Comparison of ENCODE assay signal across 39 cellular contexts in the genomic region with DNA sequence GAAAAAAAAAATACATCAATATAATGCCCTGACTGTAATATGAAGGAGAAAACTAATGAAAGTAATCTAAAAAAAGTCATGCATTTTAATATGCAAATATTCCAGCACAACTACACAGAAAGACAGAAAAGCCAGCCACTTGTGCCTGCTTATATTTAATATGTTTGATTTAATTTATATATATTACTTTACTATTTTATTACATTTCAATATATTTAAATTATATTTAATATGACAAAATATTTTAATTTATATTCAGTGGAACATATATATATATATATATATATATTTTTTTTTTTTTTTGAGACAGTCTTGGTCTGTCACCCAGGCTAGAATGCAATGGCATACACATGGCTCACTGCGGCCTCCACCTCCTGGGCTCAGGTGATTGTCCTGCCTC. TPM values are rescaled to one million over a fixed set of nuclear protein-coding genes. Genes with fewer than 3 reads are reported as not detected.
"Had no signal": no experiment of that assay in that cellular context is flagged by ENCODE, and none has a peak within 500 bp of the region (broad histone marks: within the 10 kb centered on the region; RNA-seq: fewer than 3 reads in every experiment).

No MANE protein-coding gene starts in this region.

- H3K4me3 ChIP-seq: MG63 had no signal

- H3K9ac ChIP-seq: KMS-11 had no signal

- H3K27me3 ChIP-seq: MG63 had no signal

- H3K36me3 ChIP-seq: MG63 had no signal

- H3K4me2 ChIP-seq: KMS-11 had no signal

- DNase-seq: Karpas-422, Kasumi-1, MG63, MM.1S, MV-4-11, NCI-H1048, NCI-H1092, NCI-H1092 treated with DMSO at 0.1 percent for 48 hours, NCI-H1105, NCI-H1105 treated with DMSO at 0.1 percent for 48 hours, NCI-H1417, NCI-H1417 treated with DMSO at 0.1 percent for 48 hours, NCI-H1436, NCI-H1436 treated with DMSO at 0.1 percent for 48 hours, NCI-H146, NCI-H1694, NCI-H1694 treated with DMSO at 0.1 percent for 48 hours, NCI-H187, NCI-H187 treated with DMSO at 0.1 percent for 48 hours, NCI-H1930, NCI-H2029, NCI-H2029 treated with DMSO at 0.1 percent for 48 hours, NCI-H2081, NCI-H2081 treated with DMSO at 0.1 percent for 48 hours, NCI-H2107, NCI-H2171, NCI-H2171 treated with DMSO at 0.1 percent for 48 hours, NCI-H2227 treated with DMSO at 0.1 percent for 48 hours, NCI-H226, NCI-H345, NCI-H446, NCI-H446 treated with DMSO at 0.1 percent for 48 hours, NCI-H510A, NCI-H510A treated with DMSO at 0.1 percent for 48 hours had no signal

- H3K27ac ChIP-seq: KMS-11 had no signal

RNA-seq across cellular contexts. Expression of gene SAMD7, which starts 14.1 kb away (rescaled TPM):
- total RNA-seq: LHCN-M2, M059J, MCF 10A, NCI-H460 had no signal

RNA-seq across cellular contexts. Expression of gene LRRC31, which starts 27.5 kb away (rescaled TPM):
- total RNA-seq: LHCN-M2, M059J, MCF 10A, NCI-H460 had no signal
